1 cellular context compared by ENCODE assay signal in genomic region chr6:15691250-15691869, GRCh38.
TF ChIP-seq lines count a peak whose summit lies in the region.

No MANE protein-coding gene starts in this region.

TF ChIP-seq in HepG2, 621 proteins besides CTCF, POLR2A, EP300 and RAD21 (continued from another document and continues in another):
- TF ChIP-seq, protein P1, sequence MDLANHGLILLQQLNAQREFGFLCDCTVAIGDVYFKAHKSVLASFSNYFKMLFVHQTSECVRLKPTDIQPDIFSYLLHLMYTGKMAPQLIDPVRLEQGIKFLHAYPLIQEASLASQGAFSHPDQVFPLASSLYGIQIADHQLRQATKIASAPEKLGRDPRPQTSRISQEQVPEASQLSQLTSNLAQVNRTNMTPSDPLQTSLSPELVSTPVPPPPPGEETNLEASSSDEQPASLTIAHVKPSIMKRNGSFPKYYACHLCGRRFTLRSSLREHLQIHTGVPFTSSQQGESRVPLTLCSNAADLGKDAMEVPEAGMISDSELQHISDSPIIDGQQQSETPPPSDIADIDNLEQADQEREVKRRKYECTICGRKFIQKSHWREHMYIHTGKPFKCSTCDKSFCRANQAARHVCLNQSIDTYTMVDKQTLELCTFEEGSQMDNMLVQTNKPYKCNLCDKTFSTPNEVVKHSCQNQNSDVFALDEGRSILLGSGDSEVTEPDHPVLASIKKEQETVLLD (CRISPR knock-in tag; IDR thresholded peaks at IDR 0.05; ENCODE audit: low read depth), result no peak
- TF ChIP-seq ZNF331 (CRISPR knock-in tag; IDR thresholded peaks at IDR 0.05), result peak; percentile 70; the same call in 1 of the 2 replicates
- no peak for TF ChIP-seq ETV6 (CRISPR knock-in tag; conservative IDR thresholded peaks at IDR 0.05)
- TF ChIP-seq, protein P2, sequence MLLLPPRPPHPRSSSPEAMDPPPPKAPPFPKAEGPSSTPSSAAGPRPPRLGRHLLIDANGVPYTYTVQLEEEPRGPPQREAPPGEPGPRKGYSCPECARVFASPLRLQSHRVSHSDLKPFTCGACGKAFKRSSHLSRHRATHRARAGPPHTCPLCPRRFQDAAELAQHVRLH (CRISPR knock-in tag; IDR thresholded peaks at IDR 0.05; ENCODE audit: borderline replicate concordance, low read depth), result peak; percentile 78
- no peak for TF ChIP-seq LCORL (IDR thresholded peaks at IDR 0.05)
- TF ChIP-seq LCORL (CRISPR knock-in tag; IDR thresholded peaks at IDR 0.05), result peak; percentile 53; the same call in 1 of the 2 replicates
- peak; percentile 58 for TF ChIP-seq ZNF687 (CRISPR knock-in tag; IDR thresholded peaks at IDR 0.05)
- TF ChIP-seq ZNF619 (CRISPR knock-in tag; IDR thresholded peaks at IDR 0.05), result 0 out of 2 replicates have a peak, but pooled peaks have one; percentile 45
- no peak for TF ChIP-seq ZNF577 (CRISPR knock-in tag; IDR thresholded peaks at IDR 0.05; ENCODE audit: borderline replicate concordance, low read depth)
- TF ChIP-seq CEBPG (CRISPR knock-in tag; IDR thresholded peaks at IDR 0.05), result peak; percentile 48
- no peak for TF ChIP-seq ZNF382 (CRISPR knock-in tag; IDR thresholded peaks at IDR 0.05; ENCODE audit: borderline replicate concordance)
- TF ChIP-seq RFX3 (CRISPR knock-in tag; IDR thresholded peaks at IDR 0.05), result no peak
- TF ChIP-seq, protein P3, sequence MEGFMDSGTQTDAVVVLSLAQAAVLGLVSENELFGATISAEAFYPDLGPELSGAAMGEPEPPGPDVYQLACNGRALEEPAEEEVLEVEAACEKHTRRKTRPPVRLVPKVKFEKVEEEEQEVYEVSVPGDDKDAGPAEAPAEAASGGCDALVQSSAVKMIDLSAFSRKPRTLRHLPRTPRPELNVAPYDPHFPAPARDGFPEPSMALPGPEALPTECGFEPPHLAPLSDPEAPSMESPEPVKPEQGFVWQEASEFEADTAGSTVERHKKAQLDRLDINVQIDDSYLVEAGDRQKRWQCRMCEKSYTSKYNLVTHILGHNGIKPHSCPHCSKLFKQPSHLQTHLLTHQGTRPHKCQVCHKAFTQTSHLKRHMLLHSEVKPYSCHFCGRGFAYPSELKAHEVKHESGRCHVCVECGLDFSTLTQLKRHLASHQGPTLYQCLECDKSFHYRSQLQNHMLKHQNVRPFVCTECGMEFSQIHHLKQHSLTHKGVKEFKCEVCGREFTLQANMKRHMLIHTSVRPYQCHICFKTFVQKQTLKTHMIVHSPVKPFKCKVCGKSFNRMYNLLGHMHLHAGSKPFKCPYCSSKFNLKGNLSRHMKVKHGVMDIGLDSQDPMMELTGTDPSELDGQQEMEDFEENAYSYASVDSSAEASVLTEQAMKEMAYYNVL (CRISPR knock-in tag; IDR thresholded peaks at IDR 0.05; ENCODE audit: borderline replicate concordance), result peak; percentile 41; the same call in 1 of the 2 replicates
- no peak for TF ChIP-seq ZNF660 (CRISPR knock-in tag; IDR thresholded peaks at IDR 0.05; ENCODE audit: borderline replicate concordance, low read depth)
- TF ChIP-seq XRCC5 (optimal IDR thresholded peaks at IDR 0.05; ENCODE audit: low read length), result peak; percentile 100
- no peak for TF ChIP-seq ZNF720 (CRISPR knock-in tag; IDR thresholded peaks at IDR 0.05)
- no peak for TF ChIP-seq ZNF841 (CRISPR knock-in tag; IDR thresholded peaks at IDR 0.05; ENCODE audit: borderline replicate concordance)
- no peak for TF ChIP-seq PCBP2 (optimal IDR thresholded peaks at IDR 0.05; ENCODE audit: low read depth, low read length, poor library complexity, severe bottlenecking)
- TF ChIP-seq AGO2 (optimal IDR thresholded peaks at IDR 0.05; ENCODE audit: low read depth, low read length), result no peak
- peak; percentile 88 for TF ChIP-seq SMAD3 (CRISPR knock-in tag; IDR thresholded peaks at IDR 0.05)
- TF ChIP-seq, protein P4, sequence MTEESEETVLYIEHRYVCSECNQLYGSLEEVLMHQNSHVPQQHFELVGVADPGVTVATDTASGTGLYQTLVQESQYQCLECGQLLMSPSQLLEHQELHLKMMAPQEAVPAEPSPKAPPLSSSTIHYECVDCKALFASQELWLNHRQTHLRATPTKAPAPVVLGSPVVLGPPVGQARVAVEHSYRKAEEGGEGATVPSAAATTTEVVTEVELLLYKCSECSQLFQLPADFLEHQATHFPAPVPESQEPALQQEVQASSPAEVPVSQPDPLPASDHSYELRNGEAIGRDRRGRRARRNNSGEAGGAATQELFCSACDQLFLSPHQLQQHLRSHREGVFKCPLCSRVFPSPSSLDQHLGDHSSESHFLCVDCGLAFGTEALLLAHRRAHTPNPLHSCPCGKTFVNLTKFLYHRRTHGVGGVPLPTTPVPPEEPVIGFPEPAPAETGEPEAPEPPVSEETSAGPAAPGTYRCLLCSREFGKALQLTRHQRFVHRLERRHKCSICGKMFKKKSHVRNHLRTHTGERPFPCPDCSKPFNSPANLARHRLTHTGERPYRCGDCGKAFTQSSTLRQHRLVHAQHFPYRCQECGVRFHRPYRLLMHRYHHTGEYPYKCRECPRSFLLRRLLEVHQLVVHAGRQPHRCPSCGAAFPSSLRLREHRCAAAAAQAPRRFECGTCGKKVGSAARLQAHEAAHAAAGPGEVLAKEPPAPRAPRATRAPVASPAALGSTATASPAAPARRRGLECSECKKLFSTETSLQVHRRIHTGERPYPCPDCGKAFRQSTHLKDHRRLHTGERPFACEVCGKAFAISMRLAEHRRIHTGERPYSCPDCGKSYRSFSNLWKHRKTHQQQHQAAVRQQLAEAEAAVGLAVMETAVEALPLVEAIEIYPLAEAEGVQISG (CRISPR knock-in tag; IDR thresholded peaks at IDR 0.05), result peak; percentile 60
- no peak for TF ChIP-seq HES4 (CRISPR knock-in tag; IDR thresholded peaks at IDR 0.05; ENCODE audit: borderline replicate concordance)
- TF ChIP-seq, protein P5, sequence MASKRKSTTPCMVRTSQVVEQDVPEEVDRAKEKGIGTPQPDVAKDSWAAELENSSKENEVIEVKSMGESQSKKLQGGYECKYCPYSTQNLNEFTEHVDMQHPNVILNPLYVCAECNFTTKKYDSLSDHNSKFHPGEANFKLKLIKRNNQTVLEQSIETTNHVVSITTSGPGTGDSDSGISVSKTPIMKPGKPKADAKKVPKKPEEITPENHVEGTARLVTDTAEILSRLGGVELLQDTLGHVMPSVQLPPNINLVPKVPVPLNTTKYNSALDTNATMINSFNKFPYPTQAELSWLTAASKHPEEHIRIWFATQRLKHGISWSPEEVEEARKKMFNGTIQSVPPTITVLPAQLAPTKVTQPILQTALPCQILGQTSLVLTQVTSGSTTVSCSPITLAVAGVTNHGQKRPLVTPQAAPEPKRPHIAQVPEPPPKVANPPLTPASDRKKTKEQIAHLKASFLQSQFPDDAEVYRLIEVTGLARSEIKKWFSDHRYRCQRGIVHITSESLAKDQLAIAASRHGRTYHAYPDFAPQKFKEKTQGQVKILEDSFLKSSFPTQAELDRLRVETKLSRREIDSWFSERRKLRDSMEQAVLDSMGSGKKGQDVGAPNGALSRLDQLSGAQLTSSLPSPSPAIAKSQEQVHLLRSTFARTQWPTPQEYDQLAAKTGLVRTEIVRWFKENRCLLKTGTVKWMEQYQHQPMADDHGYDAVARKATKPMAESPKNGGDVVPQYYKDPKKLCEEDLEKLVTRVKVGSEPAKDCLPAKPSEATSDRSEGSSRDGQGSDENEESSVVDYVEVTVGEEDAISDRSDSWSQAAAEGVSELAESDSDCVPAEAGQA (IDR thresholded peaks at IDR 0.05; ENCODE audit: low read depth), result no peak
- TF ChIP-seq, protein P5 (CRISPR knock-in tag; IDR thresholded peaks at IDR 0.05; ENCODE audit: borderline replicate concordance), result no peak
- 0 out of 2 replicates have a peak, but pooled peaks have one; percentile 22 for TF ChIP-seq ZBTB38 (CRISPR knock-in tag; IDR thresholded peaks at IDR 0.05)
- peak; percentile 28; the same call in 1 of the 2 replicates for TF ChIP-seq FOXO1 (CRISPR knock-in tag; IDR thresholded peaks at IDR 0.05)
- no peak for TF ChIP-seq ZNF790 (CRISPR knock-in tag; IDR thresholded peaks at IDR 0.05; ENCODE audit: borderline replicate concordance)
- TF ChIP-seq ZNF234 (CRISPR knock-in tag; conservative IDR thresholded peaks at IDR 0.05), result no peak
- 0 out of 2 replicates have a peak, but pooled peaks have one; percentile 46 for TF ChIP-seq ELF1 (CRISPR knock-in tag; IDR thresholded peaks at IDR 0.05)
- peak; percentile 61; the same call in 1 of the 2 replicates for TF ChIP-seq POGK (CRISPR knock-in tag; conservative IDR thresholded peaks at IDR 0.05)
- TF ChIP-seq, protein P6, sequence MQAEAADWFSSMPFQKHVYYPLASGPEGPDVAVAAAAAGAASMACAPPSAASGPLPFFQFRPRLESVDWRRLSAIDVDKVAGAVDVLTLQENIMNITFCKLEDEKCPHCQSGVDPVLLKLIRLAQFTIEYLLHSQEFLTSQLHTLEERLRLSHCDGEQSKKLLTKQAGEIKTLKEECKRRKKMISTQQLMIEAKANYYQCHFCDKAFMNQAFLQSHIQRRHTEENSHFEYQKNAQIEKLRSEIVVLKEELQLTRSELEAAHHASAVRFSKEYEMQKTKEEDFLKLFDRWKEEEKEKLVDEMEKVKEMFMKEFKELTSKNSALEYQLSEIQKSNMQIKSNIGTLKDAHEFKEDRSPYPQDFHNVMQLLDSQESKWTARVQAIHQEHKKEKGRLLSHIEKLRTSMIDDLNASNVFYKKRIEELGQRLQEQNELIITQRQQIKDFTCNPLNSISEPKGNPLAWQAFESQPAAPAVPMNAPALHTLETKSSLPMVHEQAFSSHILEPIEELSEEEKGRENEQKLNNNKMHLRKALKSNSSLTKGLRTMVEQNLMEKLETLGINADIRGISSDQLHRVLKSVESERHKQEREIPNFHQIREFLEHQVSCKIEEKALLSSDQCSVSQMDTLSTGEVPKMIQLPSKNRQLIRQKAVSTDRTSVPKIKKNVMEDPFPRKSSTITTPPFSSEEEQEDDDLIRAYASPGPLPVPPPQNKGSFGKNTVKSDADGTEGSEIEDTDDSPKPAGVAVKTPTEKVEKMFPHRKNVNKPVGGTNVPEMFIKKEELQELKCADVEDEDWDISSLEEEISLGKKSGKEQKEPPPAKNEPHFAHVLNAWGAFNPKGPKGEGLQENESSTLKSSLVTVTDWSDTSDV (CRISPR knock-in tag; IDR thresholded peaks at IDR 0.05), result no peak
- peak; percentile 91 for TF ChIP-seq KDM3A (CRISPR knock-in tag; IDR thresholded peaks at IDR 0.05; ENCODE audit: low read depth)
- TF ChIP-seq, protein P7, sequence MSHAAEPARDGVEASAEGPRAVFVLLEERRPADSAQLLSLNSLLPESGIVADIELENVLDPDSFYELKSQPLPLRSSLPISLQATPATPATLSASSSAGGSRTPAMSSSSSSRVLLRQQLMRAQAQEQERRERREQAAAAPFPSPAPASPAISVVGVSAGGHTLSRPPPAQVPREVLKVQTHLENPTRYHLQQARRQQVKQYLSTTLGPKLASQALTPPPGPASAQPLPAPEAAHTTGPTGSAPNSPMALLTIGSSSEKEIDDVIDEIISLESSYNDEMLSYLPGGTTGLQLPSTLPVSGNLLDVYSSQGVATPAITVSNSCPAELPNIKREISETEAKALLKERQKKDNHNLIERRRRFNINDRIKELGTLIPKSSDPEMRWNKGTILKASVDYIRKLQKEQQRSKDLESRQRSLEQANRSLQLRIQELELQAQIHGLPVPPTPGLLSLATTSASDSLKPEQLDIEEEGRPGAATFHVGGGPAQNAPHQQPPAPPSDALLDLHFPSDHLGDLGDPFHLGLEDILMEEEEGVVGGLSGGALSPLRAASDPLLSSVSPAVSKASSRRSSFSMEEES (CRISPR knock-in tag; IDR thresholded peaks at IDR 0.05), result no peak
- no peak for TF ChIP-seq ZNF317 (CRISPR knock-in tag; IDR thresholded peaks at IDR 0.05)
